ENCODE assay signal across 15 cellular contexts in the genomic region with DNA sequence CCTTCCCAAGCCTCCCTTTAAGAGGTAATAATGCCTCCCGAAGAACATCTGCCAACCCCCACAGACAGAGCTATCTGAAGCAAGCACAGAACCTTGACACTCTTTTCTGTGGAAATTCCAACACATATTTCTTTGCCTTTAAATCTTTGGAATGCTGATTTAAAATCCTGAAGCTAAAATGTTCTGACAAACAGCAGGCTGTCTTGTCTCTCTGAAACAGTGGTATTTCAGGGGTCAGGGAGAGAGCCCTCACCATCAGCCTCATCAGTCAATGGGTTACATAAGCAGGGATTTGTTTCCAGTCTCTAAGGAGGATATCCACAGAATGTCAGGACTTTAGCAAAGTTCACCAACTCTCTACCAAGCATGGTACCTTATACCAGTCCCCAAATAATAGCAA. TPM values are rescaled to one million over a fixed set of nuclear protein-coding genes. Genes with fewer than 3 reads are reported as not detected.
DNase-seq lines count a peak whose midpoint lies in the region; ATAC-seq and TF ChIP-seq lines count a peak whose summit lies in the region.
"Had no signal": no experiment of that assay in that cellular context is flagged by ENCODE, and none has a peak within 500 bp of the region (broad histone marks: within the 10 kb centered on the region; RNA-seq: fewer than 3 reads in every experiment).

No MANE protein-coding gene starts in this region.

- intact Hi-C loops in activated T-helper 2 cell treated with anti-CD3 and anti-CD28 coated beads, Interferon-gamma antibody, Interleukin-2, Interleukin-4, amounts not matched to agents 10 μg/mL and 5 μg/mL and 100 μg/mL, durations not matched to agents 14 hours and 24 hours and 36 hours (cut with micrococcal nuclease): no loop called here
- intact Hi-C loops in spleen (cut with DNase I; ENCODE audit: low total_unique reads): no loop called here

- H3K4me3 Mint-ChIP-seq in nephron: no peak overlapping the region
- H3K4me3 Mint-ChIP-seq in activated T-helper 2 cell treated with anti-CD3 and anti-CD28 coated beads, Interferon-gamma antibody, Interleukin-2, Interleukin-4, amounts not matched to agents 10 μg/mL and 5 μg/mL and 100 μg/mL, durations not matched to agents 14 hours and 24 hours and 36 hours (ENCODE audit: low read depth): no peak overlapping the region
- H3K4me3 Mint-ChIP-seq: B cell; CD4-positive, alpha-beta T cell; GM23338 had no signal

- H3K9me3 Mint-ChIP-seq in nephron: no peaks in the 10 kb centered on the region
- no peaks in the 10 kb centered on the region for H3K9me3 Mint-ChIP-seq in activated T-helper 2 cell treated with anti-CD3 and anti-CD28 coated beads, Interferon-gamma antibody, Interleukin-2, Interleukin-4, amounts not matched to agents 10 μg/mL and 5 μg/mL and 100 μg/mL, durations not matched to agents 14 hours and 24 hours and 36 hours
- H3K9me3 Mint-ChIP-seq: CD4-positive, alpha-beta T cell; GM23338 had no signal

- no peaks in the 10 kb centered on the region for H3K27me3 Mint-ChIP-seq in nephron (ENCODE audit: low read depth)
- H3K27me3 Mint-ChIP-seq in activated T-helper 2 cell treated with anti-CD3 and anti-CD28 coated beads, Interferon-gamma antibody, Interleukin-2, Interleukin-4, amounts not matched to agents 10 μg/mL and 5 μg/mL and 100 μg/mL, durations not matched to agents 14 hours and 24 hours and 36 hours (ENCODE audit: low read depth): no peaks in the 10 kb centered on the region
- H3K27me3 Mint-ChIP-seq: B cell; CD4-positive, alpha-beta T cell had no signal

- H3K36me3 ChIP-seq in adipocyte (ENCODE audit: control insufficient read depth, insufficient read depth, low read length, severe bottlenecking) (no peaks in the 10 kb centered on the region), spleen (no peaks in the 10 kb centered on the region)

- H3K9me3 ChIP-seq in adipocyte (ENCODE audit: control insufficient read depth, low read length) (no peaks in the 10 kb centered on the region), spleen (no peaks in the 10 kb centered on the region)

- peaks cover 32% of the 10 kb centered on the region for H3K4me1 Mint-ChIP-seq in nephron
- H3K4me1 Mint-ChIP-seq in activated T-helper 2 cell treated with anti-CD3 and anti-CD28 coated beads, Interferon-gamma antibody, Interleukin-2, Interleukin-4, amounts not matched to agents 10 μg/mL and 5 μg/mL and 100 μg/mL, durations not matched to agents 14 hours and 24 hours and 36 hours (ENCODE audit: low read depth): peaks cover 33% of the 10 kb centered on the region
- H3K4me1 Mint-ChIP-seq: B cell had no signal

- no peak for TF ChIP-seq CTCF in fibroblast of villous mesenchyme (IDR thresholded peaks at IDR 0.05; ENCODE audit: insufficient read depth, low read depth, low read length)
- no peak for TF ChIP-seq CTCF in nephron (IDR thresholded peaks at IDR 0.05; ENCODE audit: unreplicated experiment in 3 of 3)
- TF ChIP-seq CTCF in spleen (IDR thresholded peaks at IDR 0.05 in 8 of 11, conservative IDR thresholded peaks at IDR 0.05 in 3 of 11): no peak

- no peak overlapping the region for H3K9ac ChIP-seq in adipocyte (ENCODE audit: low read length)

- TF ChIP-seq POLR2A in spleen (IDR thresholded peaks at IDR 0.05): no peak

- ATAC-seq in GM19328 (IDR thresholded peaks at IDR 0.05; ENCODE audit: unreplicated experiment): no peak
- ATAC-seq: GM12878, GM23338 had no signal

- H3K27me3 ChIP-seq in adipocyte (replicated peaks; ENCODE audit: control insufficient read depth, insufficient read depth, low read length): no peaks in the 10 kb centered on the region
- no peaks in the 10 kb centered on the region for H3K27me3 ChIP-seq in spleen (replicated peaks in 1 of 7)

- H3K4me3 ChIP-seq in adipocyte (ENCODE audit: low read length) (no peak overlapping the region), fibroblast of villous mesenchyme (ENCODE audit: low read depth, low read length) (no peak overlapping the region), spleen (no peak overlapping the region)
- H3K4me3 ChIP-seq: GM12878, GM23338 had no signal

- 37 to 89% (median 78%) methylated on average over 1 of the region's 1 CpG for WGBS in spleen, 5 donors

- no peaks in the 10 kb centered on the region for H3K36me3 Mint-ChIP-seq in nephron (ENCODE audit: low read depth)
- peaks cover 3% of the 10 kb centered on the region for H3K36me3 Mint-ChIP-seq in activated T-helper 2 cell treated with anti-CD3 and anti-CD28 coated beads, Interferon-gamma antibody, Interleukin-2, Interleukin-4, amounts not matched to agents 10 μg/mL and 5 μg/mL and 100 μg/mL, durations not matched to agents 14 hours and 24 hours and 36 hours (ENCODE audit: low read depth)

- H3K4me1 ChIP-seq in adipocyte (ENCODE audit: control insufficient read depth, insufficient read depth, low read length): peaks cover 7% of the 10 kb centered on the region
- peaks cover 0 to 16% (median 1%) of the 10 kb centered on the region in 6 donors for H3K4me1 ChIP-seq in spleen

- peak overlapping the region in 1 of 8 donors; percentile 4 for H3K27ac ChIP-seq in spleen

- DNase-seq in adipocyte (ENCODE audit: low read depth): peak; percentile 13
- DNase-seq in fibroblast of villous mesenchyme (ENCODE audit: low read depth): peak; percentile 60
- DNase-seq in activated T-helper 2 cell treated with anti-CD3 and anti-CD28 coated beads, Interferon-gamma antibody, Interleukin-2, Interleukin-4, amounts not matched to agents 10 μg/mL and 5 μg/mL and 100 μg/mL, durations not matched to agents 14 hours and 24 hours and 36 hours (ENCODE audit: low spot score): no peak
- no peak for DNase-seq in spleen
- no peak for DNase-seq in amygdala (lab: John Stamatoyannopoulos, UW)
- DNase-seq: C1 segment of cervical spinal cord; Calu3; CD4-positive, alpha-beta T cell; DMS 273 treated with DMSO at 0.1 percent for 48 hours; H7 had no signal

- H3K27ac Mint-ChIP-seq in nephron: peak overlapping the region; percentile 49 to 88 (median 51)
- no peak overlapping the region for H3K27ac Mint-ChIP-seq in activated T-helper 2 cell treated with anti-CD3 and anti-CD28 coated beads, Interferon-gamma antibody, Interleukin-2, Interleukin-4, amounts not matched to agents 10 μg/mL and 5 μg/mL and 100 μg/mL, durations not matched to agents 14 hours and 24 hours and 36 hours
- H3K27ac Mint-ChIP-seq: B cell; CD4-positive, alpha-beta T cell; GM23338 had no signal

RNA-seq across cellular contexts. Expression of gene ARHGEF3, which starts 27.8 kb away (rescaled TPM):
- total RNA-seq in fibroblast of villous mesenchyme (5.5 and 6.5 TPM in 2 replicates), spleen (10 to 100 TPM; 29.6 to 35.1 (median 33.4) TPM)
- total RNA-seq in activated T-helper 2 cell treated with anti-CD3 and anti-CD28 coated beads, Interferon-gamma antibody, Interleukin-2, Interleukin-4, amounts not matched to agents 10 μg/mL and 5 μg/mL and 100 μg/mL, durations not matched to agents 14 hours and 24 hours and 36 hours: 38.3 and 38.6 TPM in 2 replicates
- polyA plus RNA-seq in spleen: 10 to 100 TPM in 1 of 3 donors, 1 to 10 TPM in 2; 8.0 to 11.3 (median 9.5) TPM

Comparison
In these comparisons a context has a peak if more than half of its experiments do, and no peak if none do; other contexts are left out.
1. DNase-seq: peak in adipocyte (single experiment) and fibroblast of villous mesenchyme (single experiment); none in activated T-helper 2 cell treated with anti-CD3 and anti-CD28 coated beads, Interferon-gamma antibody, Interleukin-2, Interleukin-4, amounts not matched to agents 10 μg/mL and 5 μg/mL and 100 μg/mL, durations not matched to agents 14 hours and 24 hours and 36 hours (single experiment), spleen (single experiment) and amygdala (0 of 56).